ENCODE assay signal across 9 cellular contexts in the genomic region with DNA sequence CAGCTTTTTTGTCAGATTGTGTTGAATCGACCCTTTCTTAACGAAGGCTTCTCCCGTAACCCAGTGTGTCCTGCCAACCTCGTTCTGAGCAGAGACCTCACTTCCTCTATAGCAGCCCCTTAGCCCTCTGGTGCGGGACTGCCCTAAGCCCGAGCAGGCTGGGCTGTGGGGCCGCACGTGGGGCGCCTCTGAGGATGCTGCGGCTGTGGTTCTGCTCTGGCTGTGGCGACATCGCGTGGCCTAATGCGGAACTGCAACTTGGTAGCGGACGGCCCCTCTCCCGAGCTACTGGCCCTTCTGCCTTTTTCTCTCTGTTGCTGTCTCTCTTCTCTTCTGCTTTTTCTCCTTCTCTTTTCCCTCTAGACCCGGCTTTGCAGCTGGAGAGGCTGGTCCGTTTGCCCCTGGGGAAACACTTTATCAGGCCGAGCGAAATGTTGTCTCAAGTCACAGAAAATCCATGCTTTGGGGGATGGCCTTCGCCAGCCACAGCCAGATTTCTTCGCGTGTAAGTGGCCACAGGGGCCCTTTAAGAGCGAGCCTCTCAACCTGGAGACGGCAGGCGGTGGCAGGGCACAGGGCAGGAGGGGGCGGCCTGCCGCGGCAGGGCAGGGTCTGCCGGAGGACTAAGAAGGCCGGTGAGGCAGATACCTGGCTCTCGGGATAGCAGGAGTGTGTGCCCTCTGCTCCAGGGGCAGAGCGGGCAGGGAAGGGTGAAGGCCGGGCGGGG. TPM values are rescaled to one million over a fixed set of nuclear protein-coding genes. Genes with fewer than 3 reads are reported as not detected.
DNase-seq lines count a peak whose midpoint lies in the region; ATAC-seq and TF ChIP-seq lines count a peak whose summit lies in the region.
"Had no signal": no experiment of that assay in that cellular context is flagged by ENCODE, and none has a peak within 500 bp of the region (broad histone marks: within the 10 kb centered on the region; RNA-seq: fewer than 3 reads in every experiment).

No MANE protein-coding gene starts in this region.

- H3K9me3 Mint-ChIP-seq in activated CD8-positive, alpha-beta memory T cell treated with anti-CD3 and anti-CD28 coated beads, Interleukin-2, amount 10 ng/mL, durations not matched to agents 7 days and 5 days (ENCODE audit: low read depth) = no peaks in the 10 kb centered on the region
- H3K9me3 Mint-ChIP-seq in endothelial cell (ENCODE audit: unreplicated experiment) = no peaks in the 10 kb centered on the region

- no peaks in the 10 kb centered on the region for H3K36me3 Mint-ChIP-seq in activated CD8-positive, alpha-beta memory T cell treated with anti-CD3 and anti-CD28 coated beads, Interleukin-2, amount 10 ng/mL, durations not matched to agents 7 days and 5 days
- H3K36me3 Mint-ChIP-seq in endothelial cell (ENCODE audit: low read depth, unreplicated experiment) = no peaks in the 10 kb centered on the region

- H3K9ac ChIP-seq in DND-41 (ENCODE audit: low read depth, low read length) = no peak overlapping the region
- H3K9ac ChIP-seq in NT2/D1 (ENCODE audit: insufficient read length, low read depth) = peak overlapping the region; percentile 42

- H2AFZ ChIP-seq in DND-41 (ENCODE audit: low read depth, low read length) = peak overlapping the region; percentile 62; the same call in 1 of the 2 replicates

- H3K4me1 ChIP-seq in DND-41 (ENCODE audit: insufficient read depth, low read length) (peaks cover 14% of the 10 kb centered on the region), NT2/D1 (ENCODE audit: insufficient read depth, insufficient read length) (peaks cover 7% of the 10 kb centered on the region)

- DNase-seq in DND-41 = peak; percentile 76
- DNase-seq in NT2/D1 (ENCODE audit: low read depth, low spot score) = peak; percentile 70
- peak; percentile 83 for DNase-seq in activated CD8-positive, alpha-beta memory T cell treated with anti-CD3 and anti-CD28 coated beads, Interleukin-2, amount 10 ng/mL, durations not matched to agents 7 days and 5 days
- peak; percentile 95 for DNase-seq in endothelial cell (ENCODE audit: low spot score)
- peak; percentile 73 for DNase-seq in middle frontal gyrus (ENCODE audit: extremely low spot score, low spot score)
- peak; percentile 77 to 85 for DNase-seq in stimulated activated CD8-positive, alpha-beta memory T cell treated with anti-CD3 and anti-CD28 coated beads, Interleukin-2, amount 100 ng/mL, for 48 hours (ENCODE audit: low read depth in 2 of 2)

- H3K4me3 Mint-ChIP-seq in activated CD8-positive, alpha-beta memory T cell treated with anti-CD3 and anti-CD28 coated beads, Interleukin-2, amount 10 ng/mL, durations not matched to agents 7 days and 5 days = no peak overlapping the region
- no peak overlapping the region for H3K4me3 Mint-ChIP-seq in endothelial cell (ENCODE audit: unreplicated experiment)

- no peaks in the 10 kb centered on the region for H3K36me3 ChIP-seq in DND-41 (ENCODE audit: insufficient read depth, low read length)
- H3K36me3 ChIP-seq in NT2/D1 (ENCODE audit: insufficient read depth, insufficient read length, low read length) = no peaks in the 10 kb centered on the region

- H4K20me1 ChIP-seq in DND-41 (ENCODE audit: insufficient read depth, low read length) = 0 out of 2 replicates have a peak, but pooled peaks cover 4% of the 10 kb centered on the region

- no peaks in the 10 kb centered on the region for H3K79me2 ChIP-seq in DND-41 (ENCODE audit: insufficient read depth, low read length)

- H3K4me1 Mint-ChIP-seq in activated CD8-positive, alpha-beta memory T cell treated with anti-CD3 and anti-CD28 coated beads, Interleukin-2, amount 10 ng/mL, durations not matched to agents 7 days and 5 days = peaks cover 9% of the 10 kb centered on the region
- H3K4me1 Mint-ChIP-seq in endothelial cell (ENCODE audit: unreplicated experiment) = no peaks in the 10 kb centered on the region

- H3K27ac Mint-ChIP-seq in activated CD8-positive, alpha-beta memory T cell treated with anti-CD3 and anti-CD28 coated beads, Interleukin-2, amount 10 ng/mL, durations not matched to agents 7 days and 5 days = no peak overlapping the region
- no peak overlapping the region for H3K27ac Mint-ChIP-seq in endothelial cell (ENCODE audit: unreplicated experiment)

- peak; percentile 88 for ATAC-seq in DND-41 (ENCODE audit: insufficient read depth, low read depth)
- ATAC-seq in HG02588 (IDR thresholded peaks at IDR 0.05; ENCODE audit: unreplicated experiment) = peak; percentile 64
- ATAC-seq in activated CD8-positive, alpha-beta memory T cell treated with anti-CD3 and anti-CD28 coated beads, Interleukin-2, amount 10 ng/mL, durations not matched to agents 7 days and 5 days = peak; percentile 89
- ATAC-seq in HG03095 (IDR thresholded peaks at IDR 0.05; ENCODE audit: unreplicated experiment) = no peak

- TF ChIP-seq CTCF in DND-41 (IDR thresholded peaks at IDR 0.05; ENCODE audit: borderline replicate concordance, extremely low read depth, low read length, poor library complexity, severe bottlenecking) = peak; percentile 88
- peak; percentile 94 for TF ChIP-seq CTCF in endothelial cell (IDR thresholded peaks at IDR 0.05; ENCODE audit: unreplicated experiment)

- H3K27me3 ChIP-seq in DND-41 (ENCODE audit: insufficient read depth, low read length, poor library complexity) (peaks cover 3% of the 10 kb centered on the region), NT2/D1 (ENCODE audit: insufficient read depth, insufficient read length) (peaks cover 16% of the 10 kb centered on the region)

- H3K27ac ChIP-seq in DND-41 (ENCODE audit: low read length) = no peak overlapping the region
- H3K27ac ChIP-seq: epithelial cell of prostate had no signal

- H3K4me3 ChIP-seq in DND-41 (ENCODE audit: low read depth in 1 of 2, low read length in 2 of 2) (no peak overlapping the region), NT2/D1 (ENCODE audit: insufficient read length, low read depth) (no peak overlapping the region)

- H3K27me3 Mint-ChIP-seq in activated CD8-positive, alpha-beta memory T cell treated with anti-CD3 and anti-CD28 coated beads, Interleukin-2, amount 10 ng/mL, durations not matched to agents 7 days and 5 days = peaks cover 10% of the 10 kb centered on the region
- H3K27me3 Mint-ChIP-seq in endothelial cell (ENCODE audit: unreplicated experiment) = peaks cover 5% of the 10 kb centered on the region

- H3K9me3 ChIP-seq in DND-41 (ENCODE audit: insufficient read depth, low read length, severe bottlenecking) (no peaks in the 10 kb centered on the region), NT2/D1 (ENCODE audit: insufficient read depth, low read length) (no peaks in the 10 kb centered on the region)

- peak overlapping the region; percentile 52; the same call in 1 of the 2 replicates for H3K4me2 ChIP-seq in DND-41 (ENCODE audit: insufficient read depth, low read length)

- CTCF ChIA-PET in activated CD8-positive, alpha-beta memory T cell treated with anti-CD3 and anti-CD28 coated beads, Interleukin-2, amount 10 ng/mL, durations not matched to agents 7 days and 5 days (lab: Charles Lee) = interaction anchor here (0.6 to 3.6 kb wide), 17 partner anchors 9 to 363 kb away, joined by 3 to 22 read pairs (median 5); partner anchors contain the start of gene KIF23

RNA-seq across cellular contexts. Expression of gene KIF23, which starts 19.4 kb away (rescaled TPM):
- 10 to 100 TPM; 70.9 to 81.1 TPM for total RNA-seq in activated CD8-positive, alpha-beta memory T cell treated with anti-CD3 and anti-CD28 coated beads, Interleukin-2, amount 10 ng/mL, durations not matched to agents 7 days and 5 days
- 9.5 TPM for total RNA-seq in endothelial cell (ENCODE audit: unreplicated experiment)

RNA-seq across cellular contexts. Expression of gene RPLP1, which starts 57.9 kb away (rescaled TPM):
- total RNA-seq in activated CD8-positive, alpha-beta memory T cell treated with anti-CD3 and anti-CD28 coated beads, Interleukin-2, amount 10 ng/mL, durations not matched to agents 7 days and 5 days = 1,000 to 10,000 TPM; 1,405 to 1,605 TPM
- total RNA-seq in endothelial cell (ENCODE audit: unreplicated experiment) = 1,903 TPM
